Comparison of ENCODE assay signal across 11 cellular contexts in the genomic region with DNA sequence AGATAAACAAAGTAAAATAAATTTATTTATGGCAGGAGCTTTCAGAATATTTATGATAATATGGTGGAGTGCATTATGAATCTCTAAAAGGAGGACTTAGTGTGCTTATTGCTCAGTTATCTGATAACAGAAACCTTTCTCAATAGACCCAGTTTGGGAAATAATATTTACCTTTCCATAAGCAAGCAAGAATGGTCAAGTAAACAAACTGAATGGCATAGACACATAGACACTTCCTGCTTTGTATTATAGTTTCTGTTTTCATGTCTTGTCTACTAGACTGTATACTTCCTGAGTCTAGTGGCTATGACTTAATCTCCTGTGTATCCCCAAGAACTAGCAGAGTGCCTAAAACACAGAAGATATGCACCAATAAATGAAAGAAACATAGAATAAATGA.
DNase-seq lines count a peak whose midpoint lies in the region; ATAC-seq and TF ChIP-seq lines count a peak whose summit lies in the region.
"Had no signal": no experiment of that assay in that cellular context is flagged by ENCODE, and none has a peak within 500 bp of the region (broad histone marks: within the 10 kb centered on the region; RNA-seq: fewer than 3 reads in every experiment).

No MANE protein-coding gene starts in this region.

- TF ChIP-seq CTCF in WTC11 (IDR thresholded peaks at IDR 0.05), result no peak

- no peaks in the 10 kb centered on the region for H3K9me3 Mint-ChIP-seq in WTC11
- H3K9me3 Mint-ChIP-seq in activated CD4-positive, alpha-beta memory T cell treated with anti-CD3 and anti-CD28 coated beads, Interleukin-2, amount 10 ng/mL, durations not matched to agents 7 days and 5 days, result no peaks in the 10 kb centered on the region
- no peaks in the 10 kb centered on the region for H3K9me3 Mint-ChIP-seq in activated CD4-positive, alpha-beta T cell treated with anti-CD3 and anti-CD28 coated beads, Interleukin-2, amount 10 ng/mL, durations not matched to agents 24 days and 14 days

- intact Hi-C loops in activated CD4-positive, alpha-beta T cell treated with anti-CD3 and anti-CD28 coated beads, Interleukin-2, amount 10 ng/mL, durations not matched to agents 24 days and 14 days (cut with micrococcal nuclease), result no loop called here

- no peak overlapping the region for H3K4me3 Mint-ChIP-seq in WTC11
- no peak overlapping the region for H3K4me3 Mint-ChIP-seq in activated CD4-positive, alpha-beta memory T cell treated with anti-CD3 and anti-CD28 coated beads, Interleukin-2, amount 10 ng/mL, durations not matched to agents 7 days and 5 days
- H3K4me3 Mint-ChIP-seq in activated CD4-positive, alpha-beta T cell treated with anti-CD3 and anti-CD28 coated beads, Interleukin-2, amount 10 ng/mL, durations not matched to agents 24 days and 14 days, result no peak overlapping the region

- DNase-seq in WTC11 (ENCODE audit: low spot score) (no peak), pons (ENCODE audit: low spot score) (no peak)
- DNase-seq in activated CD4-positive, alpha-beta memory T cell treated with anti-CD3 and anti-CD28 coated beads, Interleukin-2, amount 10 ng/mL, durations not matched to agents 7 days and 5 days, result no peak
- no peak for DNase-seq in activated CD4-positive, alpha-beta T cell treated with anti-CD3 and anti-CD28 coated beads, Interleukin-2, amount 10 ng/mL, durations not matched to agents 24 days and 14 days
- no peak for DNase-seq in stimulated activated naive CD4-positive, alpha-beta T cell (lab: John Stamatoyannopoulos, UW)
- DNase-seq: activated effector memory CD4-positive, alpha-beta T cell treated with anti-CD3 and anti-CD28 coated beads, Interleukin-2, amount 50 U/mL, for 16 hours; KBM-7; T-helper 2 cell had no signal

- no peaks in the 10 kb centered on the region for H3K36me3 Mint-ChIP-seq in WTC11
- H3K36me3 Mint-ChIP-seq in activated CD4-positive, alpha-beta memory T cell treated with anti-CD3 and anti-CD28 coated beads, Interleukin-2, amount 10 ng/mL, durations not matched to agents 7 days and 5 days (ENCODE audit: low read depth), result no peaks in the 10 kb centered on the region
- no peaks in the 10 kb centered on the region for H3K36me3 Mint-ChIP-seq in activated CD4-positive, alpha-beta T cell treated with anti-CD3 and anti-CD28 coated beads, Interleukin-2, amount 10 ng/mL, durations not matched to agents 24 days and 14 days (ENCODE audit: low read depth)

- POLR2A ChIA-PET in WTC11 (lab: Charles Lee), result no interaction called here
- POLR2A ChIA-PET in activated CD4-positive, alpha-beta memory T cell treated with anti-CD3 and anti-CD28 coated beads, Interleukin-2, amount 10 ng/mL, durations not matched to agents 7 days and 5 days (lab: Charles Lee), result no interaction called here

- peaks cover 21% of the 10 kb centered on the region for H3K4me1 Mint-ChIP-seq in WTC11
- H3K4me1 Mint-ChIP-seq in activated CD4-positive, alpha-beta memory T cell treated with anti-CD3 and anti-CD28 coated beads, Interleukin-2, amount 10 ng/mL, durations not matched to agents 7 days and 5 days, result peaks cover 16% of the 10 kb centered on the region
- peaks cover 16% of the 10 kb centered on the region for H3K4me1 Mint-ChIP-seq in activated CD4-positive, alpha-beta T cell treated with anti-CD3 and anti-CD28 coated beads, Interleukin-2, amount 10 ng/mL, durations not matched to agents 24 days and 14 days

- H3K27ac Mint-ChIP-seq in WTC11, result no peak overlapping the region
- H3K27ac Mint-ChIP-seq in activated CD4-positive, alpha-beta memory T cell treated with anti-CD3 and anti-CD28 coated beads, Interleukin-2, amount 10 ng/mL, durations not matched to agents 7 days and 5 days, result no peak overlapping the region
- H3K27ac Mint-ChIP-seq in activated CD4-positive, alpha-beta T cell treated with anti-CD3 and anti-CD28 coated beads, Interleukin-2, amount 10 ng/mL, durations not matched to agents 24 days and 14 days, result no peak overlapping the region

- ATAC-seq in GM18498 (IDR thresholded peaks at IDR 0.05; ENCODE audit: unreplicated experiment) (peak; percentile 53), GM21367 (IDR thresholded peaks at IDR 0.05; ENCODE audit: unreplicated experiment) (peak; percentile 69), HG03139 (IDR thresholded peaks at IDR 0.05; ENCODE audit: unreplicated experiment) (peak; percentile 68), WTC11 (no peak)

- H3K27me3 Mint-ChIP-seq in WTC11 (ENCODE audit: low read depth), result no peaks in the 10 kb centered on the region
- peaks cover 10% of the 10 kb centered on the region for H3K27me3 Mint-ChIP-seq in activated CD4-positive, alpha-beta memory T cell treated with anti-CD3 and anti-CD28 coated beads, Interleukin-2, amount 10 ng/mL, durations not matched to agents 7 days and 5 days
- H3K27me3 Mint-ChIP-seq in activated CD4-positive, alpha-beta T cell treated with anti-CD3 and anti-CD28 coated beads, Interleukin-2, amount 10 ng/mL, durations not matched to agents 24 days and 14 days, result peaks cover 25% of the 10 kb centered on the region

- CTCF ChIA-PET in WTC11 (lab: Charles Lee), result interaction anchor here (1.1 kb wide), 1 partner anchor 10 kb away, joined by 3 read pairs; no protein-coding TSS in a partner anchor
- CTCF ChIA-PET in activated CD4-positive, alpha-beta memory T cell treated with anti-CD3 and anti-CD28 coated beads, Interleukin-2, amount 10 ng/mL, durations not matched to agents 7 days and 5 days (lab: Charles Lee), result no interaction called here

TF ChIP-seq in WTC11, 78 proteins besides CTCF, POLR2A, EP300 and RAD21:
- TF ChIP-seq ZNF121 (CRISPR knock-in tag; IDR thresholded peaks at IDR 0.05) (no peak), GABPB1 (CRISPR knock-in tag; IDR thresholded peaks at IDR 0.05) (peak; percentile 81; the same call in 1 of the 2 replicates)
